ENCODE assay signal across 8 cellular contexts in the genomic region with DNA sequence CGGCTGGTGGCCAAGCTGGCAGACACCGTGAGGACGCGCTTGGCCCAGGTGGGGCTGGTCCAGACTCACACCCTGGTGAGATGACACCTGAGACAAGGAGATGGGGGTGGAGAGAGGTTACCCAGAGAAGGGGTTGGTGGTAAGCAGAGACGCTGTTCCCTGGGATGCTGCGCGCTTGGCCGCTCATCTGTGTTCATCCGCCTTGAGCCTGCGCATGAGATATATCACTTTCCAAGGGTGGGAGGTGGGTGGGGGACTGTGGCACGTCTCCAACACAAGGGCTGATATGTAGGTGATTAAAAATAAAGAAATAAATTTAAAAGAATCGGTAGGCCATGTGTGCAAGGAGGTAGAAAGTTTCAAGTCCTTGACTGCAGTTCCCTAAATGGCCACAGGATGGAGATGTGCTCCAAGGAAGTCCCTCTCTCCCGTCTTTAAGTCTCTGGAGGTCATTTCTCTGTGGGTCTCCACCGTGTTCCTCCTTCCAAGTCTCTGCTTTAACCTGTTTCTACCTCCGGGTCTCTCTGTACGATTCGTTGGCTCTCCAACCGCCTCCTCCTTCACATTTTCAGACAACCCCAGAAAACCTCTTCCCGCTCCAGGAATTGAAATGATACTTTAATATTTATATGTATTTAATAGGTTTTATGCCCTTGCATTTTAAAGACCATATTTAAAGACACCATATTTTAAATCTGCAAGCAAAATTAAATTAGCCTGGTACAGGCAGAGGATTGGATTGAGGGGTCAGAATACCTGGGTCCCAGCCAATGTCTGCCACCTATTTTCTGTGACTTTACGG. TPM values are rescaled to one million over a fixed set of nuclear protein-coding genes. Genes with fewer than 3 reads are reported as not detected.
DNase-seq lines count a peak whose midpoint lies in the region; ATAC-seq, FAIRE-seq and TF ChIP-seq lines count a peak whose summit lies in the region.

No MANE protein-coding gene starts in this region.

- no peaks in the 10 kb centered on the region for H3K36me3 ChIP-seq in SK-N-MC (ENCODE audit: insufficient read depth, low read length)

- peak; percentile 88 for FAIRE-seq in G401.6 (lab: Jason Lieb, UNC)

- H3K9me3 ChIP-seq in SK-N-MC (ENCODE audit: low read depth, low read length), result no peaks in the 10 kb centered on the region

- ATAC-seq in GM18520 (IDR thresholded peaks at IDR 0.05; ENCODE audit: unreplicated experiment) (no peak), HG03354 (IDR thresholded peaks at IDR 0.05; ENCODE audit: poor library complexity, severe bottlenecking, unreplicated experiment) (no peak)

- no peak overlapping the region for H3K27ac Mint-ChIP-seq in activated naive CD4-positive, alpha-beta T cell treated with anti-CD3 and anti-CD28 coated beads, Interleukin-2, amount 10 ng/mL, durations not matched to agents 7 days and 5 days
- H3K27ac Mint-ChIP-seq in glutamatergic neuron (ENCODE audit: unreplicated experiment) (no peak overlapping the region), progenitor cell of endocrine pancreas (no peak overlapping the region)

- peaks cover 33% of the 10 kb centered on the region for H3K4me1 Mint-ChIP-seq in activated naive CD4-positive, alpha-beta T cell treated with anti-CD3 and anti-CD28 coated beads, Interleukin-2, amount 10 ng/mL, durations not matched to agents 7 days and 5 days
- H3K4me1 Mint-ChIP-seq in glutamatergic neuron (ENCODE audit: low read depth, unreplicated experiment), result peaks cover 4% of the 10 kb centered on the region
- H3K4me1 Mint-ChIP-seq in progenitor cell of endocrine pancreas (ENCODE audit: low read depth), result peaks cover 2% of the 10 kb centered on the region

- no peaks in the 10 kb centered on the region for H3K36me3 Mint-ChIP-seq in activated naive CD4-positive, alpha-beta T cell treated with anti-CD3 and anti-CD28 coated beads, Interleukin-2, amount 10 ng/mL, durations not matched to agents 7 days and 5 days
- no peaks in the 10 kb centered on the region for H3K36me3 Mint-ChIP-seq in glutamatergic neuron (ENCODE audit: unreplicated experiment)
- H3K36me3 Mint-ChIP-seq in progenitor cell of endocrine pancreas (ENCODE audit: insufficient read depth), result no peaks in the 10 kb centered on the region

- DNase-seq in NCI-H1092 (lab: John Stamatoyannopoulos, UW) (peak; percentile 73), SK-N-MC (ENCODE audit: low read depth, low spot score) (peak; percentile 70), glutamatergic neuron (peak; percentile 65), progenitor cell of endocrine pancreas (ENCODE audit: low spot score, unreplicated experiment) (peak; percentile 55)
- DNase-seq in activated naive CD4-positive, alpha-beta T cell treated with anti-CD3 and anti-CD28 coated beads, Interleukin-2, amount 10 ng/mL, durations not matched to agents 7 days and 5 days, result peak; percentile 86

- H3K27ac ChIP-seq in SK-N-MC, result no peak overlapping the region

- no peaks in the 10 kb centered on the region for H3K9me3 Mint-ChIP-seq in activated naive CD4-positive, alpha-beta T cell treated with anti-CD3 and anti-CD28 coated beads, Interleukin-2, amount 10 ng/mL, durations not matched to agents 7 days and 5 days
- H3K9me3 Mint-ChIP-seq in glutamatergic neuron (ENCODE audit: unreplicated experiment), result peaks cover 2% of the 10 kb centered on the region
- no peaks in the 10 kb centered on the region for H3K9me3 Mint-ChIP-seq in progenitor cell of endocrine pancreas (ENCODE audit: low read depth)

- H3K4me3 ChIP-seq in SK-N-MC, result no peak overlapping the region

- peaks cover 9% of the 10 kb centered on the region for H3K27me3 Mint-ChIP-seq in activated naive CD4-positive, alpha-beta T cell treated with anti-CD3 and anti-CD28 coated beads, Interleukin-2, amount 10 ng/mL, durations not matched to agents 7 days and 5 days
- H3K27me3 Mint-ChIP-seq in glutamatergic neuron (ENCODE audit: unreplicated experiment) (peaks cover 9% of the 10 kb centered on the region), progenitor cell of endocrine pancreas (peaks cover 11% of the 10 kb centered on the region)

- H3K4me3 Mint-ChIP-seq in activated naive CD4-positive, alpha-beta T cell treated with anti-CD3 and anti-CD28 coated beads, Interleukin-2, amount 10 ng/mL, durations not matched to agents 7 days and 5 days, result no peak overlapping the region
- peak overlapping the region; percentile 76 for H3K4me3 Mint-ChIP-seq in glutamatergic neuron (ENCODE audit: unreplicated experiment)
- peak overlapping the region; percentile 45 for H3K4me3 Mint-ChIP-seq in progenitor cell of endocrine pancreas (ENCODE audit: low read depth)

- peak; percentile 92 for TF ChIP-seq CTCF in glutamatergic neuron (IDR thresholded peaks at IDR 0.05; ENCODE audit: partially characterized antibody, unreplicated experiment)
- peak; percentile 92 for TF ChIP-seq CTCF in progenitor cell of endocrine pancreas (IDR thresholded peaks at IDR 0.05; ENCODE audit: unreplicated experiment)

- no peak overlapping the region for H3K9ac ChIP-seq in SK-N-MC (ENCODE audit: insufficient read length)

- CTCF ChIA-PET in activated naive CD4-positive, alpha-beta T cell treated with anti-CD3 and anti-CD28 coated beads, Interleukin-2, amount 10 ng/mL, durations not matched to agents 7 days and 5 days (lab: Charles Lee), result interaction anchor here (5.7 kb wide), 1 partner anchor 24 kb away, joined by 44 read pairs; no protein-coding TSS in a partner anchor

RNA-seq across cellular contexts. Expression of a gene that starts 4.5 kb away (rescaled TPM):
- total RNA-seq in glutamatergic neuron (ENCODE audit: unreplicated experiment) (not detected), progenitor cell of endocrine pancreas (not detected in 2 replicates)

RNA-seq across cellular contexts. Expression of a gene that starts 7.6 kb away (rescaled TPM):
- total RNA-seq in glutamatergic neuron (ENCODE audit: unreplicated experiment), result 44.5 TPM
- total RNA-seq in progenitor cell of endocrine pancreas, result 108 and 115 TPM in 2 replicates

RNA-seq across cellular contexts. Expression of a gene that starts 11.7 kb away (rescaled TPM):
- 6.1 TPM for total RNA-seq in glutamatergic neuron (ENCODE audit: unreplicated experiment)
- 29.6 and 32.4 TPM in 2 replicates for total RNA-seq in progenitor cell of endocrine pancreas

RNA-seq across cellular contexts. Expression of a gene that starts 17.3 kb away (rescaled TPM):
- total RNA-seq in glutamatergic neuron (ENCODE audit: unreplicated experiment), result 13.2 TPM
- 26.2 and 27.0 TPM in 2 replicates for total RNA-seq in progenitor cell of endocrine pancreas

RNA-seq across cellular contexts. Expression of a gene that starts 35.2 kb away (rescaled TPM):
- 0.71 TPM for total RNA-seq in glutamatergic neuron (ENCODE audit: unreplicated experiment)
- 0.38 and 0.93 TPM in 2 replicates for total RNA-seq in progenitor cell of endocrine pancreas
